Comparison of ENCODE assay signal across 8 cellular contexts in the genomic region with DNA sequence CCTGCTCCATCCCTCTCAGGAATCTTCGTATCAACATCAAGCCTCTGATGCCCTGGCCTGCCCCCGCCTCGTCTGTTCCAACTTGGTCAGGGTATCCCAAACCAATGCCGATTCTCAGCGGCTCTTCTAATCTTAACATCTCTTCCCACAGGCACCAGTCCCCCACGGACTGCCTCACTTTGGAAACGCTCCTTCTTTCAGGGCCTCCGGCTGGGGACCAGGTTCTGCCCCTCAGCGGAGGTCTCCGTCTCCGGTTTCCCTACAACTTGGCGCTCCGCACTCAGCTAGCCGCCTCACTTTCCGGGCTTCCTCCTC. TPM values are rescaled to one million over a fixed set of nuclear protein-coding genes. Genes with fewer than 3 reads are reported as not detected.
DNase-seq lines count a peak whose midpoint lies in the region; ATAC-seq, FAIRE-seq and TF ChIP-seq lines count a peak whose summit lies in the region.

No MANE protein-coding gene starts in this region.

- H3K4me2 ChIP-seq in MM.1S (ENCODE audit: low read depth, low read length) (peak overlapping the region; percentile 95), endothelial cell of umbilical vein (ENCODE audit: insufficient read depth, low read length) (peak overlapping the region; percentile 88)

- DNase-seq in MM.1S (no peak), endothelial cell of umbilical vein (ENCODE audit: low read depth, low spot score) (no peak), pancreas (peak in 1 of 6 donors; percentile 81), AG08396 (ENCODE audit: low spot score) (no peak), LoVo (ENCODE audit: low spot score) (no peak), NCI-H1092 treated with DMSO at 0.1 percent for 48 hours (lab: John Stamatoyannopoulos, UW) (no peak), ecto neural progenitor cell (ENCODE audit: low spot score) (no peak)

- no peak for TF ChIP-seq POLR2A in endothelial cell of umbilical vein (IDR thresholded peaks at IDR 0.05; ENCODE audit: low read depth, low read length)

- H3K36me3 ChIP-seq in MM.1S (replicated peaks; ENCODE audit: insufficient read depth, low read length) = peaks cover 9% of the 10 kb centered on the region; the same call in 1 of the 2 replicates
- peaks cover 12 to 24% of the 10 kb centered on the region in 2 experiments for H3K36me3 ChIP-seq in endothelial cell of umbilical vein (ENCODE audit: control insufficient read depth in 2 of 2, extremely low read depth in 1 of 2, insufficient read depth in 2 of 2, low read length in 2 of 2)
- H3K36me3 ChIP-seq in pancreas = peaks cover 0 to 25% (median 0%) of the 10 kb centered on the region in 3 donors

- H4K20me1 ChIP-seq in MM.1S (ENCODE audit: insufficient read depth, low read length) (no peaks in the 10 kb centered on the region), endothelial cell of umbilical vein (replicated peaks; ENCODE audit: control insufficient read depth, extremely low read depth, insufficient read depth, low read length) (no peaks in the 10 kb centered on the region)

- POLR2A ChIA-PET in endothelial cell of umbilical vein (lab: Charles Lee) = interaction anchor here (1.0 kb wide), 1 partner anchor 20 kb away, joined by 5 read pairs; no protein-coding TSS in a partner anchor

- H3K4me1 ChIP-seq in MM.1S (ENCODE audit: low read length) (peaks cover 16% of the 10 kb centered on the region), endothelial cell of umbilical vein (ENCODE audit: control insufficient read depth, extremely low read depth, insufficient read depth, low read length) (peaks cover 16% of the 10 kb centered on the region), pancreas (peaks cover 0 to 18% (median 0%) of the 10 kb centered on the region in 3 donors)

- BruUV-seq in endothelial cell of umbilical vein (replicated peaks; lab: Mats Ljungman, UMichigan) = no TSS peak

- H3K9ac ChIP-seq in MM.1S (ENCODE audit: low read length) (peak overlapping the region; percentile 62), endothelial cell of umbilical vein (replicated peaks; ENCODE audit: extremely low read depth, insufficient read depth, low read length) (peak overlapping the region; percentile 75)

- TF ChIP-seq CTCF in MM.1S (IDR thresholded peaks at IDR 0.05; ENCODE audit: low read length) = no peak
- TF ChIP-seq CTCF in endothelial cell of umbilical vein (IDR thresholded peaks at IDR 0.05; ENCODE audit: extremely low read depth in 1 of 2, insufficient read depth in 1 of 2, low read depth in 1 of 2, low read length in 2 of 2) = no peak
- no peak for TF ChIP-seq CTCF in pancreas (IDR thresholded peaks at IDR 0.05)

- H3K27me3 ChIP-seq in MM.1S (replicated peaks; ENCODE audit: insufficient read depth, low read length) (no peaks in the 10 kb centered on the region), endothelial cell of umbilical vein (ENCODE audit: control insufficient read depth in 2 of 2, insufficient read depth in 2 of 2, low read length in 2 of 2) (no peaks in the 10 kb centered on the region), pancreas (no peaks in the 10 kb centered on the region)

- ATAC-seq in GM19324 (IDR thresholded peaks at IDR 0.05; ENCODE audit: low FRiP score, unreplicated experiment) (peak; percentile 2), pancreas (peak; percentile 4 to 9 (median 8))

- no peak overlapping the region for H3K27ac ChIP-seq in MM.1S (ENCODE audit: low read length)
- H3K27ac ChIP-seq in endothelial cell of umbilical vein (ENCODE audit: insufficient read depth, low read depth, low read length) = peak overlapping the region; percentile 16
- peak overlapping the region; percentile 26 to 71 (median 44) for H3K27ac ChIP-seq in pancreas

- H3K9me3 ChIP-seq in MM.1S (replicated peaks; ENCODE audit: insufficient read depth, low read length) (no peaks in the 10 kb centered on the region), endothelial cell of umbilical vein (replicated peaks; ENCODE audit: control insufficient read depth, insufficient read depth, low read length) (no peaks in the 10 kb centered on the region), pancreas (no peaks in the 10 kb centered on the region)

- H3K79me2 ChIP-seq in MM.1S (ENCODE audit: low read length) (peaks cover 26% of the 10 kb centered on the region), endothelial cell of umbilical vein (ENCODE audit: control insufficient read depth, insufficient read depth, low read length) (peaks cover 17% of the 10 kb centered on the region)

- CTCF ChIA-PET in endothelial cell of umbilical vein (lab: Charles Lee) = interaction anchor here (1.0 to 6.3 kb wide), 7 partner anchors 17 to 240 kb away, joined by 3 to 52 read pairs (median 4); no protein-coding TSS in a partner anchor

- dilution Hi-C loops in endothelial cell of umbilical vein (cut with MboI; ENCODE audit: extremely low pct_ligation_motif_present, low sequenced_read_pairs) = no loop called here

- no peaks in the 10 kb centered on the region for H3F3A ChIP-seq in MM.1S (ENCODE audit: insufficient read depth, low read length)

- H3K9me1 ChIP-seq in endothelial cell of umbilical vein (replicated peaks; ENCODE audit: control insufficient read depth, extremely low read depth, insufficient read depth, low read length) = no peaks in the 10 kb centered on the region

- FAIRE-seq in endothelial cell of umbilical vein (lab: Jason Lieb, UNC) = peak; percentile 31
- no peak for FAIRE-seq in pancreas (lab: Jason Lieb, UNC)

- H3K4me3 ChIP-seq in MM.1S (ENCODE audit: low read length) (peak overlapping the region; percentile 89), endothelial cell of umbilical vein (replicated peaks in 1 of 3; ENCODE audit: insufficient read depth in 1 of 3, low read depth in 1 of 3, low read length in 3 of 3) (peak overlapping the region; percentile 64 to 98 (median 72)), pancreas (peak overlapping the region; percentile 55 to 97 (median 84))

- H2AFZ ChIP-seq in MM.1S (ENCODE audit: low read length) (peak overlapping the region; percentile 84), endothelial cell of umbilical vein (ENCODE audit: low read depth, low read length) (peak overlapping the region; percentile 79)

- H3K9me2 ChIP-seq in MM.1S (replicated peaks; ENCODE audit: insufficient read depth, low read length) = no peaks in the 10 kb centered on the region

- 0 to 2% methylated on average over 15 of the region's 15 CpGs for WGBS in pancreas, 2 donors

- intact Hi-C loops in endothelial cell of umbilical vein (cut with micrococcal nuclease) = loop anchor here (2.0 kb wide), 1 partner anchor 18 kb away; no protein-coding TSS in a partner anchor
- intact Hi-C loops in pancreas (cut with DNase I) = no loop called here

RNA-seq across cellular contexts. Expression of a gene that starts 0.5 kb away (rescaled TPM):
- total RNA-seq in endothelial cell of umbilical vein (56.7 and 61.6 TPM in 2 replicates), pancreas (10 to 100 TPM in 4 of 6 donors, 1 to 10 TPM in 2; 7.1 to 13.6 (median 11.9) TPM)
- polyA plus RNA-seq in endothelial cell of umbilical vein (43.0 and 45.3 TPM in 2 replicates), pancreas (10 to 100 TPM in 1 of 2 donors, 1 to 10 TPM in 1; 9.7 to 10.9 TPM)
- 60.2 and 71.2 TPM in 2 replicates for polyA plus RNA-seq in endothelial cell of umbilical vein (2011; cell fraction: cytosol; rRNA removed)
- 44.3 and 57.2 TPM in 2 replicates for polyA plus RNA-seq in endothelial cell of umbilical vein (2011; cell fraction: nucleus; rRNA removed)
- 37.6 and 54.8 TPM in 2 replicates for polyA plus RNA-seq in endothelial cell of umbilical vein (2012)
- polyA minus RNA-seq in endothelial cell of umbilical vein = 48.4 and 55.1 TPM in 2 replicates
- polyA minus RNA-seq in endothelial cell of umbilical vein (2011; cell fraction: cytosol; rRNA and poly(A)+ RNA removed) = 27.2 TPM
- 12.5 and 19.8 TPM in 2 replicates for polyA minus RNA-seq in endothelial cell of umbilical vein (2011; cell fraction: nucleus; rRNA and poly(A)+ RNA removed)

RNA-seq across cellular contexts. Expression of a gene that starts 5.8 kb away (rescaled TPM):
- total RNA-seq in endothelial cell of umbilical vein = 73.0 and 75.0 TPM in 2 replicates
- 72.8 and 95.3 TPM in 2 replicates for polyA plus RNA-seq in endothelial cell of umbilical vein
- polyA plus RNA-seq in endothelial cell of umbilical vein (2011; cell fraction: cytosol; rRNA removed) = 39.1 and 62.9 TPM in 2 replicates
- 93.3 and 100 TPM in 2 replicates for polyA plus RNA-seq in endothelial cell of umbilical vein (2011; cell fraction: nucleus; rRNA removed)
- polyA plus RNA-seq in endothelial cell of umbilical vein (2012) = 47.8 and 57.1 TPM in 2 replicates
- 55.3 and 65.4 TPM in 2 replicates for polyA minus RNA-seq in endothelial cell of umbilical vein
- polyA minus RNA-seq in endothelial cell of umbilical vein (2011; cell fraction: cytosol; rRNA and poly(A)+ RNA removed) = 13.4 TPM
- 46.5 and 56.4 TPM in 2 replicates for polyA minus RNA-seq in endothelial cell of umbilical vein (2011; cell fraction: nucleus; rRNA and poly(A)+ RNA removed)
- 10 to 100 TPM; 12.8 to 27.9 (median 18.9) TPM for total RNA-seq in pancreas
- polyA plus RNA-seq in pancreas = 10 to 100 TPM; 35.3 to 38.6 TPM

RNA-seq across cellular contexts. Expression of a gene that starts 16.2 kb away (rescaled TPM):
- total RNA-seq in endothelial cell of umbilical vein = not detected in 2 replicates
- polyA plus RNA-seq in endothelial cell of umbilical vein = not detected in 2 replicates
- polyA plus RNA-seq in endothelial cell of umbilical vein (2011; cell fraction: cytosol; rRNA removed) = not detected in 2 replicates
- polyA plus RNA-seq in endothelial cell of umbilical vein (2011; cell fraction: nucleus; rRNA removed) = not detected in 2 replicates
- polyA plus RNA-seq in endothelial cell of umbilical vein (2012) = not detected in 2 replicates
- 0.81 TPM in 1 of 2 replicates, not detected in the other for polyA minus RNA-seq in endothelial cell of umbilical vein
- not detected for polyA minus RNA-seq in endothelial cell of umbilical vein (2011; cell fraction: cytosol; rRNA and poly(A)+ RNA removed)
- not detected in 2 replicates for polyA minus RNA-seq in endothelial cell of umbilical vein (2011; cell fraction: nucleus; rRNA and poly(A)+ RNA removed)
- not detected for total RNA-seq in pancreas
- not detected for polyA plus RNA-seq in pancreas

RNA-seq across cellular contexts. Expression of a gene that starts 22.0 kb away (rescaled TPM):
- total RNA-seq in endothelial cell of umbilical vein (5.9 and 6.1 TPM in 2 replicates), pancreas (10 to 100 TPM; 13.0 to 30.8 (median 15.3) TPM)
- polyA plus RNA-seq in endothelial cell of umbilical vein (8.5 and 10.5 TPM in 2 replicates), pancreas (10 to 100 TPM; 46.6 to 69.9 TPM)
- polyA plus RNA-seq in endothelial cell of umbilical vein (2011; cell fraction: cytosol; rRNA removed) = 5.6 and 6.0 TPM in 2 replicates
- 58.4 and 65.9 TPM in 2 replicates for polyA plus RNA-seq in endothelial cell of umbilical vein (2011; cell fraction: nucleus; rRNA removed)
- 10.2 and 13.5 TPM in 2 replicates for polyA plus RNA-seq in endothelial cell of umbilical vein (2012)
- polyA minus RNA-seq in endothelial cell of umbilical vein = 4.0 and 7.0 TPM in 2 replicates
- 2.7 TPM for polyA minus RNA-seq in endothelial cell of umbilical vein (2011; cell fraction: cytosol; rRNA and poly(A)+ RNA removed)
- polyA minus RNA-seq in endothelial cell of umbilical vein (2011; cell fraction: nucleus; rRNA and poly(A)+ RNA removed) = 6.4 and 10.1 TPM in 2 replicates

RNA-seq across cellular contexts. Expression of a gene that starts 39.5 kb away (rescaled TPM):
- not detected in 2 replicates for total RNA-seq in endothelial cell of umbilical vein
- polyA plus RNA-seq in endothelial cell of umbilical vein = not detected in 2 replicates
- polyA plus RNA-seq in endothelial cell of umbilical vein (2011; cell fraction: cytosol; rRNA removed) = not detected in 2 replicates
- not detected in 2 replicates for polyA plus RNA-seq in endothelial cell of umbilical vein (2011; cell fraction: nucleus; rRNA removed)
- polyA plus RNA-seq in endothelial cell of umbilical vein (2012) = not detected in 2 replicates
- not detected in 2 replicates for polyA minus RNA-seq in endothelial cell of umbilical vein
- not detected for polyA minus RNA-seq in endothelial cell of umbilical vein (2011; cell fraction: cytosol; rRNA and poly(A)+ RNA removed)
- not detected in 2 replicates for polyA minus RNA-seq in endothelial cell of umbilical vein (2011; cell fraction: nucleus; rRNA and poly(A)+ RNA removed)
- total RNA-seq in pancreas = not detected
- polyA plus RNA-seq in pancreas = not detected
